ENCODE assay signal across 10 cellular contexts in the genomic region with DNA sequence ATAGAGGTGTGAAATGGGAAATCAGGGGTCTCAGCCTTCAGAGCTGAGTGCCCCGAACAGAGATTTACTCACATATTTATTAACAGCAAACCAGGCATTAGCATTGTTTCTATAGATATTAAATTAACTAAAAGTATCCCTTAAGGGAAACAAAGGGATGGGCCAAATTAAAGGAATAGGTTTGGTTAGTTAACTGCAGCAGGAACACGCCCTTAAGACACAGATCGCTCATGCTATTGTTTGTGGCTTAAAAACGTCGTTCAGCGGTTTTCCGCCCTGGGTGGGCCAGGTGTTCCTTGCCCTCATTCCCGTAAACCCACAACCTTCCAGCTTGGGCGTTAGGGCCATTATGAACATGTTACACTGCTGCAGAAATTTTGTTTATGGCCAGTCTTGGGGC. TPM values are rescaled to one million over a fixed set of nuclear protein-coding genes. Genes with fewer than 3 reads are reported as not detected.
"Had no signal": no experiment of that assay in that cellular context is flagged by ENCODE, and none has a peak within 500 bp of the region (broad histone marks: within the 10 kb centered on the region; RNA-seq: fewer than 3 reads in every experiment).

No MANE protein-coding gene starts in this region.

RNA-seq across cellular contexts. Expression of a gene that starts 30.8 kb away (rescaled TPM):
- total RNA-seq: hepatocyte, kidney, left colon, mesenteric fat pad, mesothelial cell of epicardium, mononuclear cell had no signal
- polyA plus RNA-seq: hepatocyte; immature natural killer cell; keratinocyte; mammary epithelial cell; naive thymus-derived CD4-positive, alpha-beta T cell had no signal
